In the genomic region with DNA sequence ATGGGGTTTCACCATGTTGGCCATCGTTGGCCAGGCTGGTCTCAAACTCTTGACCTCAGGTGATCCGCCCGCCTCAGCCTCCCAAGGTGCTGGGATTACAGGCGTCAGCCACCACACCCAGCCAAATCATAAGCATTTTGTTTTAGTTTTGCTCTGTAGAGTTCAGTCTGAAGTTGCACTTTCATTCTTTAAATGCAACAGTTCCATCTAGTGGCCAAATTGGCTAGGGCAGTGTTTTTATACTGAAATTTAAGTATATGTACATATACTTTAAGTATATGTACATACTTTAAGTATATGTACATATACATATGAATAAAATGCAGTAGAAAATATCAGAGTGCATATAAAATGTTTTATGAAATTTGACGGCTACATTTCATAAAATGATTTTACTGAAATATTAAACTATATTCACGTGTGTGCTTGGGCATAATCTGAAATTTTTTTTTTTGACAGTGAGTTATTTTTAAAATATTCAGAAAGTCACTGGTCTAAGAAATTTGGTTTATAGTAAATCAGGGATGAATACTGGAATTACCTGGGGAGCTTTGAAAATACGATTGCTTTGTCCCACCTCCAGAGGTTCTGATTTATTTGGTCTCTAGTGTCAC, we compare ENCODE assay signal across 7 cellular contexts.
DNase-seq lines count a peak whose midpoint lies in the region; ATAC-seq and TF ChIP-seq lines count a peak whose summit lies in the region.

No MANE protein-coding gene starts in this region.

- peaks cover 0 to 10% (median 8%) of the 10 kb centered on the region in 4 donors for H3K4me1 ChIP-seq in upper lobe of left lung

- no peak overlapping the region for H3K27ac ChIP-seq in upper lobe of left lung

- WGBS in upper lobe of left lung, 2 donors: 31 to 36% methylated on average over 7 of the region's 7 CpGs

- H3K9me3 ChIP-seq in upper lobe of left lung: no peaks in the 10 kb centered on the region

- TF ChIP-seq POLR2A in upper lobe of left lung (IDR thresholded peaks at IDR 0.05): no peak

- ATAC-seq in GM19035 (IDR thresholded peaks at IDR 0.05; ENCODE audit: unreplicated experiment) (peak; percentile 88), HG03159 (IDR thresholded peaks at IDR 0.05; ENCODE audit: unreplicated experiment) (peak; percentile 60), upper lobe of left lung (ENCODE audit: low FRiP score in 2 of 2) (peak; percentile 54 to 72)

- no peak for TF ChIP-seq EP300 in upper lobe of left lung (IDR thresholded peaks at IDR 0.05)

- TF ChIP-seq CTCF in astrocyte of the cerebellum (IDR thresholded peaks at IDR 0.05; ENCODE audit: low read depth, low read length, missing control alignments) (peak; percentile 63), kidney epithelial cell (IDR thresholded peaks at IDR 0.05; ENCODE audit: insufficient read depth, low read length, poor library complexity, severe bottlenecking) (peak; percentile 65), upper lobe of left lung (IDR thresholded peaks at IDR 0.05) (peak in 5 of 6 experiments; percentile 12 to 69 (median 66))

- H3K36me3 ChIP-seq in kidney epithelial cell (ENCODE audit: control insufficient read depth, insufficient read depth, low read length): no peaks in the 10 kb centered on the region
- no peaks in the 10 kb centered on the region for H3K36me3 ChIP-seq in upper lobe of left lung

- in situ Hi-C loops in astrocyte of the cerebellum (cut with HindIII; ENCODE audit: low sequenced_read_pairs): no loop called here

- DNase-seq in Daoy (ENCODE audit: low read depth) (peak; percentile 25), NCI-H446 treated with DMSO at 0.1 percent for 48 hours (lab: John Stamatoyannopoulos, UW) (peak; percentile 44), astrocyte of the cerebellum (ENCODE audit: low read depth) (peak; percentile 39), kidney epithelial cell (ENCODE audit: low read depth) (no peak), upper lobe of left lung (no peak)

- H3K27me3 ChIP-seq in kidney epithelial cell (ENCODE audit: control insufficient read depth, insufficient read depth, low read length): no peaks in the 10 kb centered on the region
- H3K27me3 ChIP-seq in upper lobe of left lung: no peaks in the 10 kb centered on the region

- H3K4me3 ChIP-seq in astrocyte of the cerebellum (ENCODE audit: low read depth, low read length): no peak overlapping the region
- no peak overlapping the region for H3K4me3 ChIP-seq in kidney epithelial cell (ENCODE audit: low read depth, low read length)
- H3K4me3 ChIP-seq in upper lobe of left lung: no peak overlapping the region

Comparison
In these comparisons a context has a peak if more than half of its experiments do, and no peak if none do; other contexts are left out.
1. DNase-seq: peak in Daoy (single experiment), NCI-H446 treated with DMSO at 0.1 percent for 48 hours (single experiment) and astrocyte of the cerebellum (single experiment); none in kidney epithelial cell (single experiment) and upper lobe of left lung (0 of 2).
2. Peak in every context shown above with its lines, with median percentiles within 50 percentile points of each other: ATAC-seq and CTCF ChIP-seq.